Comparison of ENCODE assay signal across 30 cellular contexts in genomic region chr5:9373586-9373985, GRCh38.
"Had no signal": no experiment of that assay in that cellular context is flagged by ENCODE, and none has a peak within 500 bp of the region (broad histone marks: within the 10 kb centered on the region; RNA-seq: fewer than 3 reads in every experiment).

No MANE protein-coding gene starts in this region.

- H3K4me3 ChIP-seq: adrenal gland, esophagus muscularis mucosa, gastroesophageal sphincter, lower lobe of right lung, neural progenitor cell, spleen, thoracic aorta had no signal

- H3K27ac Mint-ChIP-seq: activated naive CD4-positive, alpha-beta T cell treated with anti-CD3 and anti-CD28 coated beads for 36 hours; activated naive CD8-positive, alpha-beta T cell treated with anti-CD3 and anti-CD28 coated beads for 36 hours; naive thymus-derived CD8-positive, alpha-beta T cell; neural progenitor cell; T-helper 1 cell treated with Interleukin-12 subunit alpha and Interleukin-12 subunit beta and Interleukin-4 antibody, amounts not matched to agents 30 μg/mL and 1 μg/mL, for 36 hours had no signal

- H3K27me3 ChIP-seq: adrenal gland, esophagus muscularis mucosa, gastroesophageal sphincter, neural progenitor cell, spleen had no signal

- DNase-seq: activated CD4-positive, alpha-beta T cell treated with anti-CD3 and anti-CD28 coated beads for 48 hours; activated CD4-positive, alpha-beta T cell treated with anti-CD3 and anti-CD28 coated beads, Interleukin-2, amount 50 U/mL, for 48 hours; activated CD8-positive, alpha-beta memory T cell treated with anti-CD3 and anti-CD28 coated beads for 24 hours; activated effector memory CD4-positive, alpha-beta T cell treated with anti-CD3 and anti-CD28 coated beads, Interleukin-2, amount 50 U/mL, for 16 hours; activated naive CD4-positive, alpha-beta T cell treated with anti-CD3 and anti-CD28 coated beads for 36 hours; activated naive CD8-positive, alpha-beta T cell treated with anti-CD3 and anti-CD28 coated beads for 36 hours; adrenal gland; aorta; dermis blood vessel endothelial cell; effector CD4-positive, alpha-beta T cell; head of caudate nucleus; hippocampal formation; left cardiac atrium; lower lobe of right lung; naive thymus-derived CD8-positive, alpha-beta T cell; occipital lobe; right cardiac atrium; spleen; stimulated activated CD4-positive, alpha-beta T cell treated with anti-CD3 and anti-CD28 coated beads, Interleukin-4, amount 100 ng/mL, for 1 hour; stimulated activated naive CD8-positive, alpha-beta T cell treated with anti-CD3 and anti-CD28 coated beads, Interleukin-15, Interleukin-2, amounts not matched to agents 100 U/mL and 50 U/mL, for 24 hours; SW 1271; T-helper 9 cell; WERI-Rb-1 had no signal

- H3K9me3 ChIP-seq: esophagus muscularis mucosa, gastroesophageal sphincter, lower lobe of right lung, thoracic aorta had no signal

- H3K36me3 Mint-ChIP-seq: activated naive CD8-positive, alpha-beta T cell treated with anti-CD3 and anti-CD28 coated beads for 36 hours had no signal

- H3K4me1 Mint-ChIP-seq: activated naive CD8-positive, alpha-beta T cell treated with anti-CD3 and anti-CD28 coated beads for 36 hours; central memory CD8-positive, alpha-beta T cell; naive thymus-derived CD8-positive, alpha-beta T cell had no signal

- H3K27me3 Mint-ChIP-seq: activated naive CD8-positive, alpha-beta T cell treated with anti-CD3 and anti-CD28 coated beads for 36 hours; central memory CD8-positive, alpha-beta T cell had no signal

- H3K9me3 Mint-ChIP-seq: activated naive CD8-positive, alpha-beta T cell treated with anti-CD3 and anti-CD28 coated beads for 36 hours had no signal

- H3K4me3 Mint-ChIP-seq: activated naive CD4-positive, alpha-beta T cell treated with anti-CD3 and anti-CD28 coated beads for 36 hours; activated naive CD8-positive, alpha-beta T cell treated with anti-CD3 and anti-CD28 coated beads for 36 hours; central memory CD8-positive, alpha-beta T cell; naive thymus-derived CD8-positive, alpha-beta T cell; neural progenitor cell; T-helper 1 cell treated with Interleukin-12 subunit alpha and Interleukin-12 subunit beta and Interleukin-4 antibody, amounts not matched to agents 30 μg/mL and 1 μg/mL, for 36 hours had no signal

- H3K4me1 ChIP-seq: adrenal gland, gastroesophageal sphincter, lower lobe of right lung, neural progenitor cell, spleen had no signal

- ATAC-seq: activated CD4-positive, CD25-positive, alpha-beta regulatory T cell treated with anti-CD3 and anti-CD28 coated beads, Interleukin-2, amount 50 U/mL, for 24 hours; gastroesophageal sphincter; naive thymus-derived CD8-positive, alpha-beta T cell; stimulated activated naive CD8-positive, alpha-beta T cell treated with anti-CD3 and anti-CD28 coated beads, Interleukin-15, Interleukin-2, amounts not matched to agents 100 U/mL and 50 U/mL, for 24 hours had no signal

- H3K27ac ChIP-seq: adrenal gland, esophagus muscularis mucosa, gastroesophageal sphincter, lower lobe of right lung, neural progenitor cell, spleen, thoracic aorta, WERI-Rb-1 had no signal

- H3K36me3 ChIP-seq: adrenal gland, esophagus muscularis mucosa, gastroesophageal sphincter, lower lobe of right lung, neural progenitor cell, spleen, thoracic aorta, WERI-Rb-1 had no signal
